ENCODE assay signal across 34 cellular contexts in genomic region chr7:209846-210245, GRCh38. TPM values are rescaled to one million over a fixed set of nuclear protein-coding genes. Genes with fewer than 3 reads are reported as not detected.
DNase-seq lines count a peak whose midpoint lies in the region; ATAC-seq and TF ChIP-seq lines count a peak whose summit lies in the region.
"Had no signal": no experiment of that assay in that cellular context is flagged by ENCODE, and none has a peak within 500 bp of the region (broad histone marks: within the 10 kb centered on the region; RNA-seq: fewer than 3 reads in every experiment).

No MANE protein-coding gene starts in this region.

- no peak overlapping the region for H3K9ac ChIP-seq in mammary epithelial cell (ENCODE audit: insufficient read depth, low read length)
- H3K9ac ChIP-seq: neural progenitor cell, SK-N-SH had no signal

- intact Hi-C loops in left cardiac atrium (cut with DNase I), result no loop called here
- intact Hi-C loops in sciatic nerve (cut with DNase I), result no loop called here
- intact Hi-C loops in CD4-positive, alpha-beta memory T cell (cut with micrococcal nuclease), result no loop called here
- intact Hi-C loops in mammary epithelial cell (cut with micrococcal nuclease), result no loop called here
- intact Hi-C loops in Calu3 (cut with micrococcal nuclease; ENCODE audit: unreplicated experiment), result no loop called here

- CTCF ChIA-PET in CD4-positive, alpha-beta memory T cell (lab: Charles Lee; ENCODE audit: partially characterized antibody), result no interaction called here
- CTCF ChIA-PET in mammary epithelial cell (lab: Charles Lee; ENCODE audit: low non-redundant PET) (no interaction called here), Calu3 (lab: Charles Lee) (interaction anchor here (0.5 kb wide), 1 partner anchor 160 kb away, joined by 5 read pairs; no protein-coding TSS in a partner anchor)

- no peak overlapping the region for H2AFZ ChIP-seq in mammary epithelial cell (ENCODE audit: low read depth, low read length)
- H2AFZ ChIP-seq: neural progenitor cell had no signal

- no peaks in the 10 kb centered on the region for H3K4me1 Mint-ChIP-seq in CD4-positive, alpha-beta memory T cell
- peaks cover 9% of the 10 kb centered on the region for H3K4me1 Mint-ChIP-seq in Calu3 (ENCODE audit: low read depth, unreplicated experiment)
- H3K4me1 Mint-ChIP-seq: activated CD8-positive, alpha-beta memory T cell treated with anti-CD3 and anti-CD28 coated beads, Interleukin-2, amount 10 ng/mL, durations not matched to agents 7 days and 5 days; activated naive CD8-positive, alpha-beta T cell treated with anti-CD3 and anti-CD28 coated beads for 36 hours; CD4-positive, CD25-positive, alpha-beta regulatory T cell; endodermal cell; neural progenitor cell; stimulated activated naive CD8-positive, alpha-beta T cell treated with anti-CD3 and anti-CD28 coated beads, Interleukin-15, amount 100 ng/mL, for 72 hours had no signal

- DNase-seq in CD1c-positive myeloid dendritic cell (ENCODE audit: extremely low spot score) (peak; percentile 71), RPMI7951 (ENCODE audit: low read depth) (peak; percentile 85), left cardiac atrium (no peak), sciatic nerve (ENCODE audit: low spot score) (no peak), mammary epithelial cell (no peak), Calu3 (no peak)
- no peak for DNase-seq in CD4-positive, alpha-beta memory T cell
- DNase-seq: activated CD4-positive, alpha-beta T cell treated with anti-CD3 and anti-CD28 coated beads, Interleukin-2, amount 50 U/mL, for 4 hours; activated CD4-positive, CD25-positive, alpha-beta regulatory T cell; activated CD8-positive, alpha-beta memory T cell treated with anti-CD3 and anti-CD28 coated beads, Interleukin-2, amount 10 ng/mL, durations not matched to agents 7 days and 5 days; activated gamma-delta T cell; activated naive CD8-positive, alpha-beta T cell treated with anti-CD3 and anti-CD28 coated beads for 36 hours; activated T-cell treated with anti-CD3 and anti-CD28 coated beads, Interleukin-2, amount 50 U/mL, for 4 hours; anterior cingulate cortex; CD4-positive, CD25-positive, alpha-beta regulatory T cell; endodermal cell; foreskin fibroblast; heart left ventricle; HFFc6; IMR-90; kidney glomerular epithelial cell; NCI-H1092 treated with DMSO at 0.1 percent for 48 hours; NCI-H187; NCI-H2171; NCI-H82; sigmoid colon; SK-N-SH; stimulated activated CD4-positive, alpha-beta T cell treated with anti-CD3 and anti-CD28 coated beads, Interleukin-12 subunit alpha, Interleukin-12 subunit beta, amount 100 ng/mL, for 4 hours; stimulated activated CD4-positive, alpha-beta T cell treated with anti-CD3 and anti-CD28 coated beads, Interleukin-2, amount 100 ng/mL, for 48 hours; stimulated activated naive CD8-positive, alpha-beta T cell treated with anti-CD3 and anti-CD28 coated beads, Interleukin-15, amount 100 ng/mL, for 72 hours had no signal

- peaks cover 48% of the 10 kb centered on the region for H3K79me2 ChIP-seq in mammary epithelial cell (ENCODE audit: insufficient read depth, low read length)

- POLR2A ChIA-PET in CD4-positive, alpha-beta memory T cell (lab: Charles Lee; ENCODE audit: partially characterized antibody), result no interaction called here

- WGBS in mammary epithelial cell (ENCODE audit: low coverage, missing lambda C conversion rate), result no CpG with 5 or more reads among the region's 22 CpGs

- TF ChIP-seq CTCF in mammary epithelial cell (conservative IDR thresholded peaks at IDR 0.05 in 1 of 2, IDR thresholded peaks at IDR 0.05 in 1 of 2; ENCODE audit: extremely low read depth in 1 of 2, insufficient read depth in 1 of 2, low read depth in 1 of 2, low read length in 2 of 2) (no peak), Calu3 (IDR thresholded peaks at IDR 0.05; ENCODE audit: unreplicated experiment) (no peak)

- no peak overlapping the region for H3K4me3 Mint-ChIP-seq in CD4-positive, alpha-beta memory T cell
- no peak overlapping the region for H3K4me3 Mint-ChIP-seq in Calu3 (ENCODE audit: low read depth, unreplicated experiment)
- H3K4me3 Mint-ChIP-seq: activated CD8-positive, alpha-beta memory T cell treated with anti-CD3 and anti-CD28 coated beads, Interleukin-2, amount 10 ng/mL, durations not matched to agents 7 days and 5 days; activated naive CD8-positive, alpha-beta T cell treated with anti-CD3 and anti-CD28 coated beads for 36 hours; activated T-cell treated with anti-CD3 and anti-CD28 coated beads, Interleukin-2, amount 50 U/mL, for 4 hours; CD4-positive, CD25-positive, alpha-beta regulatory T cell; endodermal cell; HFFc6; neural progenitor cell; stimulated activated naive CD8-positive, alpha-beta T cell treated with anti-CD3 and anti-CD28 coated beads, Interleukin-15, amount 100 ng/mL, for 72 hours had no signal

- BruUV-seq in mammary epithelial cell (replicated peaks; lab: Mats Ljungman, UMichigan), result no TSS peak
- no TSS peak for BruUV-seq in Calu3 (replicated peaks; lab: Mats Ljungman, UMichigan)

- dilution Hi-C loops in mammary epithelial cell (cut with HindIII; ENCODE audit: low sequenced_read_pairs), result loop anchor here (5.0 kb wide), 1 partner anchor 58 kb away; no protein-coding TSS in a partner anchor

- in situ Hi-C loops in mammary epithelial cell (cut with MboI; ENCODE audit: low sequenced_read_pairs in 2 of 2), result no loop called here

- H3K27me3 ChIP-seq in CD4-positive, alpha-beta memory T cell (ENCODE audit: insufficient read depth, low read length), result no peaks in the 10 kb centered on the region
- no peaks in the 10 kb centered on the region for H3K27me3 ChIP-seq in mammary epithelial cell (ENCODE audit: insufficient read depth, low read length)
- H3K27me3 ChIP-seq: heart left ventricle, neural progenitor cell, sigmoid colon had no signal

- no peak overlapping the region for H3K4me2 ChIP-seq in mammary epithelial cell (ENCODE audit: insufficient read depth, low read depth, low read length)
- H3K4me2 ChIP-seq: neural progenitor cell, SK-N-SH had no signal

- no peaks in the 10 kb centered on the region for H3K36me3 ChIP-seq in CD4-positive, alpha-beta memory T cell (ENCODE audit: insufficient read depth, low read length)
- peaks cover 1% of the 10 kb centered on the region for H3K36me3 ChIP-seq in mammary epithelial cell (ENCODE audit: insufficient read depth, low read length)
- H3K36me3 ChIP-seq: neural progenitor cell, prostate gland had no signal

- H3K9me3 ChIP-seq in CD4-positive, alpha-beta memory T cell (ENCODE audit: control insufficient read depth in 1 of 2, low read length in 2 of 2), result no peaks in the 10 kb centered on the region
- H3K9me3 ChIP-seq in mammary epithelial cell (replicated peaks; ENCODE audit: insufficient read depth, low read length), result no peaks in the 10 kb centered on the region
- H3K9me3 ChIP-seq: heart left ventricle, prostate gland, sigmoid colon, SK-N-SH had no signal

- no peak overlapping the region for H3K27ac Mint-ChIP-seq in CD4-positive, alpha-beta memory T cell
- no peak overlapping the region for H3K27ac Mint-ChIP-seq in Calu3 (ENCODE audit: unreplicated experiment)
- H3K27ac Mint-ChIP-seq: activated CD8-positive, alpha-beta memory T cell treated with anti-CD3 and anti-CD28 coated beads, Interleukin-2, amount 10 ng/mL, durations not matched to agents 7 days and 5 days; activated naive CD8-positive, alpha-beta T cell treated with anti-CD3 and anti-CD28 coated beads for 36 hours; CD4-positive, CD25-positive, alpha-beta regulatory T cell; endodermal cell; HFFc6; neural progenitor cell; stimulated activated naive CD8-positive, alpha-beta T cell treated with anti-CD3 and anti-CD28 coated beads, Interleukin-15, amount 100 ng/mL, for 72 hours had no signal

- H3K4me1 ChIP-seq in CD4-positive, alpha-beta memory T cell (ENCODE audit: insufficient read depth, low read length), result no peaks in the 10 kb centered on the region
- H3K4me1 ChIP-seq in mammary epithelial cell (ENCODE audit: insufficient read depth, low read length), result peaks cover 7% of the 10 kb centered on the region
- H3K4me1 ChIP-seq: neural progenitor cell had no signal

- H3K9me3 Mint-ChIP-seq in CD4-positive, alpha-beta memory T cell, result no peaks in the 10 kb centered on the region
- H3K9me3 Mint-ChIP-seq in Calu3 (ENCODE audit: low read depth, unreplicated experiment), result no peaks in the 10 kb centered on the region
- H3K9me3 Mint-ChIP-seq: activated naive CD8-positive, alpha-beta T cell treated with anti-CD3 and anti-CD28 coated beads for 36 hours; activated T-cell treated with anti-CD3 and anti-CD28 coated beads, Interleukin-2, amount 50 U/mL, for 4 hours; CD4-positive, CD25-positive, alpha-beta regulatory T cell; stimulated activated naive CD8-positive, alpha-beta T cell treated with anti-CD3 and anti-CD28 coated beads, Interleukin-15, amount 100 ng/mL, for 72 hours had no signal

- ATAC-seq in left cardiac atrium (peak; percentile 23 to 40), sciatic nerve (peak; percentile 9)
- ATAC-seq: activated CD8-positive, alpha-beta memory T cell treated with anti-CD3 and anti-CD28 coated beads, Interleukin-2, amount 10 ng/mL, durations not matched to agents 7 days and 5 days; activated T-cell treated with anti-CD3 and anti-CD28 coated beads, Interleukin-2, amount 50 U/mL, for 4 hours; stimulated activated naive CD8-positive, alpha-beta T cell treated with anti-CD3 and anti-CD28 coated beads, Interleukin-15, amount 100 ng/mL, for 72 hours had no signal

- peaks cover 0 to 3% of the 10 kb centered on the region in 2 donors for H3K27me3 Mint-ChIP-seq in CD4-positive, alpha-beta memory T cell
- no peaks in the 10 kb centered on the region for H3K27me3 Mint-ChIP-seq in Calu3 (ENCODE audit: unreplicated experiment)
- H3K27me3 Mint-ChIP-seq: activated CD8-positive, alpha-beta memory T cell treated with anti-CD3 and anti-CD28 coated beads, Interleukin-2, amount 10 ng/mL, durations not matched to agents 7 days and 5 days; activated naive CD8-positive, alpha-beta T cell treated with anti-CD3 and anti-CD28 coated beads for 36 hours; CD4-positive, CD25-positive, alpha-beta regulatory T cell; stimulated activated naive CD8-positive, alpha-beta T cell treated with anti-CD3 and anti-CD28 coated beads, Interleukin-15, amount 100 ng/mL, for 72 hours had no signal

- H3K27ac ChIP-seq in CD4-positive, alpha-beta memory T cell (ENCODE audit: low read depth, low read length), result no peak overlapping the region
- no peak overlapping the region for H3K27ac ChIP-seq in mammary epithelial cell (ENCODE audit: insufficient read depth, low read depth, low read length)
- H3K27ac ChIP-seq: coronary artery, heart left ventricle, neural progenitor cell, prostate gland had no signal

- no peak overlapping the region for H3K4me3 ChIP-seq in CD4-positive, alpha-beta memory T cell (ENCODE audit: low read length in 2 of 2)
- H3K4me3 ChIP-seq in mammary epithelial cell (replicated peaks in 1 of 3; ENCODE audit: insufficient read depth in 1 of 3, low read depth in 2 of 3, low read length in 3 of 3), result no peak overlapping the region
- H3K4me3 ChIP-seq: coronary artery, heart left ventricle, neural progenitor cell, prostate gland, sigmoid colon had no signal

- H4K20me1 ChIP-seq in mammary epithelial cell (ENCODE audit: insufficient read depth, low read length), result peaks cover 3% of the 10 kb centered on the region

- H3K36me3 Mint-ChIP-seq in CD4-positive, alpha-beta memory T cell, result no peaks in the 10 kb centered on the region
- peaks cover 14% of the 10 kb centered on the region for H3K36me3 Mint-ChIP-seq in Calu3 (ENCODE audit: insufficient read depth, unreplicated experiment)
- H3K36me3 Mint-ChIP-seq: activated CD8-positive, alpha-beta memory T cell treated with anti-CD3 and anti-CD28 coated beads, Interleukin-2, amount 10 ng/mL, durations not matched to agents 7 days and 5 days; activated naive CD8-positive, alpha-beta T cell treated with anti-CD3 and anti-CD28 coated beads for 36 hours; CD4-positive, CD25-positive, alpha-beta regulatory T cell had no signal

RNA-seq across cellular contexts. Expression of gene FAM20C, which starts 17.5 kb away (rescaled TPM):
- total RNA-seq in RPMI7951 (2014; rRNA removed; shearing (Covaris generic)), result 256 and 312 TPM in 2 replicates
- total RNA-seq in left cardiac atrium, result 10 to 100 TPM; 30.7 to 62.5 TPM
- 57.0 TPM for total RNA-seq in sciatic nerve
- 1 to 10 TPM; 4.7 to 7.8 TPM for total RNA-seq in CD4-positive, alpha-beta memory T cell
- not detected for polyA plus RNA-seq in CD4-positive, alpha-beta memory T cell
- total RNA-seq in mammary epithelial cell, result 10 to 100 TPM; 37.0 to 48.5 TPM
- 30.6 TPM for polyA plus RNA-seq in mammary epithelial cell
- 6.7 TPM for polyA minus RNA-seq in mammary epithelial cell
- 4.9 and 9.1 TPM in 2 replicates for total RNA-seq in Calu3 (2022)
- total RNA-seq: CD4-positive, CD25-positive, alpha-beta regulatory T cell; T-helper 1 cell treated with Interleukin-12 subunit alpha and Interleukin-12 subunit beta and Interleukin-4 antibody, amounts not matched to agents 30 ng/mL and 1 ng/mL, for 36 hours had no signal
- polyA plus RNA-seq: CD4-positive, CD25-positive, alpha-beta regulatory T cell had no signal

Comparison
In these comparisons a context has a peak if more than half of its experiments do, and no peak if none do; other contexts are left out.
1. DNase-seq: peak in CD1c-positive myeloid dendritic cell (single experiment) and RPMI7951 (single experiment); none in left cardiac atrium (single experiment), sciatic nerve (single experiment), CD4-positive, alpha-beta memory T cell (0 of 5), mammary epithelial cell (single experiment) and Calu3 (single experiment).